In genomic region chr1:181356505-181357340, GRCh38 we compare ENCODE assay signal across 25 cellular contexts.
DNase-seq lines count a peak whose midpoint lies in the region; ATAC-seq, FAIRE-seq and TF ChIP-seq lines count a peak whose summit lies in the region.
"Had no signal": no experiment of that assay in that cellular context is flagged by ENCODE, and none has a peak within 500 bp of the region (broad histone marks: within the 10 kb centered on the region; RNA-seq: fewer than 3 reads in every experiment).

No MANE protein-coding gene starts in this region.

- no peak for FAIRE-seq in urothelium cell line (lab: Jason Lieb, UNC)
- FAIRE-seq: HTR-8/SVneo had no signal

- H3K27me3 ChIP-seq in left lung: no peaks in the 10 kb centered on the region
- H3K27me3 ChIP-seq: gastroesophageal sphincter, SJCRH30, uterus had no signal

- H3K27ac Mint-ChIP-seq in brain: peak overlapping the region in 3 of 5 experiments; percentile 21 to 91 (median 80)
- H3K27ac Mint-ChIP-seq in natural killer cell treated with Interleukin-12 subunit alpha and Interleukin-12 subunit beta and Interleukin-15 and Interleukin-18, amount 100 ng/mL, for 72 hours: no peak overlapping the region
- H3K27ac Mint-ChIP-seq: effector memory CD8-positive, alpha-beta T cell; HFFc6; natural killer cell had no signal

- peaks cover 6% of the 10 kb centered on the region for H3K27me3 Mint-ChIP-seq in brain
- H3K27me3 Mint-ChIP-seq in natural killer cell treated with Interleukin-12 subunit alpha and Interleukin-12 subunit beta and Interleukin-15 and Interleukin-18, amount 100 ng/mL, for 72 hours: peaks cover 5 to 31% of the 10 kb centered on the region in 2 donors

- no peaks in the 10 kb centered on the region for H3K4me1 ChIP-seq in left lung
- H3K4me1 ChIP-seq: SJCRH30, uterus had no signal

- no peak overlapping the region for H3K4me3 ChIP-seq in left lung
- H3K4me3 ChIP-seq: gastroesophageal sphincter, SJCRH30, uterus had no signal

- TF ChIP-seq CTCF in brain (conservative IDR thresholded peaks at IDR 0.05) (no peak), left lung (IDR thresholded peaks at IDR 0.05) (no peak), GM13976 (IDR thresholded peaks at IDR 0.05; ENCODE audit: borderline replicate concordance, control extremely low read depth, extremely low read depth, insufficient read depth, missing control alignments) (no peak)

- intact Hi-C loops in Right ventricle myocardium inferior (cut with DNase I) (no loop called here), cardiac septum (cut with DNase I) (no loop called here), left lung (cut with DNase I) (no loop called here)

- no peak overlapping the region for H3K27ac ChIP-seq in left lung
- H3K27ac ChIP-seq: gastroesophageal sphincter, SJCRH30, uterus, WERI-Rb-1 had no signal

- H3K4me1 Mint-ChIP-seq in brain: peaks cover 6% of the 10 kb centered on the region
- H3K4me1 Mint-ChIP-seq in natural killer cell treated with Interleukin-12 subunit alpha and Interleukin-12 subunit beta and Interleukin-15 and Interleukin-18, amount 100 ng/mL, for 72 hours (ENCODE audit: low read depth in 2 of 2): no peaks in the 10 kb centered on the region
- H3K4me1 Mint-ChIP-seq: natural killer cell had no signal

- peak overlapping the region in 1 of 5 experiments; percentile 38 for H3K4me3 Mint-ChIP-seq in brain
- no peak overlapping the region for H3K4me3 Mint-ChIP-seq in natural killer cell treated with Interleukin-12 subunit alpha and Interleukin-12 subunit beta and Interleukin-15 and Interleukin-18, amount 100 ng/mL, for 72 hours
- H3K4me3 Mint-ChIP-seq: effector memory CD8-positive, alpha-beta T cell; HFFc6; natural killer cell had no signal

- H3K9me3 ChIP-seq in left lung: no peaks in the 10 kb centered on the region
- H3K9me3 ChIP-seq: gastroesophageal sphincter, SJCRH30, uterus had no signal

- peak; percentile 51 for ATAC-seq in Right ventricle myocardium inferior
- ATAC-seq in left lung: peak; percentile 59
- ATAC-seq in natural killer cell treated with Interleukin-12 subunit alpha and Interleukin-12 subunit beta and Interleukin-15 and Interleukin-18, amount 100 ng/mL, for 72 hours: no peak
- no peak for ATAC-seq in HG03342 (IDR thresholded peaks at IDR 0.05; ENCODE audit: unreplicated experiment)
- ATAC-seq: effector memory CD8-positive, alpha-beta T cell; gastroesophageal sphincter; natural killer cell; PC-3 had no signal

- H3K36me3 Mint-ChIP-seq in brain: no peaks in the 10 kb centered on the region
- no peaks in the 10 kb centered on the region for H3K36me3 Mint-ChIP-seq in natural killer cell treated with Interleukin-12 subunit alpha and Interleukin-12 subunit beta and Interleukin-15 and Interleukin-18, amount 100 ng/mL, for 72 hours
- H3K36me3 Mint-ChIP-seq: natural killer cell had no signal

- no peaks in the 10 kb centered on the region for H3K36me3 ChIP-seq in left lung
- H3K36me3 ChIP-seq: gastroesophageal sphincter, SJCRH30, uterus, WERI-Rb-1 had no signal

- in situ Hi-C loops in GM13976 (cut with MboI; ENCODE audit: low sequenced_read_pairs, unreplicated experiment): no loop called here

- DNase-seq in Right ventricle myocardium inferior (ENCODE audit: missing footprints) (no peak), cardiac septum (ENCODE audit: low spot score) (no peak), left lung (no peak), urothelium cell line (ENCODE audit: low spot score) (peak; percentile 1), GM13976 (ENCODE audit: low spot score) (no peak)
- DNase-seq in natural killer cell treated with Interleukin-12 subunit alpha and Interleukin-12 subunit beta and Interleukin-15 and Interleukin-18, amount 100 ng/mL, for 72 hours (ENCODE audit: low spot score): no peak
- DNase-seq: activated CD4-positive, alpha-beta T cell treated with anti-CD3 and anti-CD28 coated beads, Interleukin-2, amount 50 U/mL, for 48 hours; activated effector memory CD4-positive, alpha-beta T cell treated with anti-CD3 and anti-CD28 coated beads, Interleukin-2, amount 50 U/mL, for 16 hours; COR-L47; effector memory CD8-positive, alpha-beta T cell; HFFc6; Karpas-422; natural killer cell; NCI-H1105 treated with DMSO at 0.1 percent for 48 hours; NCI-H526 treated with DMSO at 0.1 percent for 48 hours; PC-3; posterior cingulate gyrus; SJCRH30; T-helper 2 cell; uterus; WERI-Rb-1 had no signal

- H3K9me3 Mint-ChIP-seq in brain: peaks cover 0 to 2% (median 0%) of the 10 kb centered on the region in 5 experiments
- H3K9me3 Mint-ChIP-seq in natural killer cell treated with Interleukin-12 subunit alpha and Interleukin-12 subunit beta and Interleukin-15 and Interleukin-18, amount 100 ng/mL, for 72 hours: no peaks in the 10 kb centered on the region
- H3K9me3 Mint-ChIP-seq: effector memory CD8-positive, alpha-beta T cell; HFFc6; natural killer cell had no signal

Comparison
In these comparisons a context has a peak if more than half of its experiments do, and no peak if none do; other contexts are left out.
1. ATAC-seq: peak in Right ventricle myocardium inferior (single experiment) and left lung (single experiment); none in natural killer cell treated with Interleukin-12 subunit alpha and Interleukin-12 subunit beta and Interleukin-15 and Interleukin-18, amount 100 ng/mL, for 72 hours (0 of 2) and HG03342 (single experiment).
2. H3K27ac Mint-ChIP-seq: peak in brain (3 of 5); none in natural killer cell treated with Interleukin-12 subunit alpha and Interleukin-12 subunit beta and Interleukin-15 and Interleukin-18, amount 100 ng/mL, for 72 hours (0 of 2).